In genomic region chr1:50968021-50968883, GRCh38 we compare ENCODE assay signal across 1 cellular context.
TF ChIP-seq lines count a peak whose summit lies in the region.

No MANE protein-coding gene starts in this region.

TF ChIP-seq in K562, 482 proteins besides CTCF, POLR2A, EP300 and RAD21 (continued from another document and continues in another):
- TF ChIP-seq, protein P1, sequence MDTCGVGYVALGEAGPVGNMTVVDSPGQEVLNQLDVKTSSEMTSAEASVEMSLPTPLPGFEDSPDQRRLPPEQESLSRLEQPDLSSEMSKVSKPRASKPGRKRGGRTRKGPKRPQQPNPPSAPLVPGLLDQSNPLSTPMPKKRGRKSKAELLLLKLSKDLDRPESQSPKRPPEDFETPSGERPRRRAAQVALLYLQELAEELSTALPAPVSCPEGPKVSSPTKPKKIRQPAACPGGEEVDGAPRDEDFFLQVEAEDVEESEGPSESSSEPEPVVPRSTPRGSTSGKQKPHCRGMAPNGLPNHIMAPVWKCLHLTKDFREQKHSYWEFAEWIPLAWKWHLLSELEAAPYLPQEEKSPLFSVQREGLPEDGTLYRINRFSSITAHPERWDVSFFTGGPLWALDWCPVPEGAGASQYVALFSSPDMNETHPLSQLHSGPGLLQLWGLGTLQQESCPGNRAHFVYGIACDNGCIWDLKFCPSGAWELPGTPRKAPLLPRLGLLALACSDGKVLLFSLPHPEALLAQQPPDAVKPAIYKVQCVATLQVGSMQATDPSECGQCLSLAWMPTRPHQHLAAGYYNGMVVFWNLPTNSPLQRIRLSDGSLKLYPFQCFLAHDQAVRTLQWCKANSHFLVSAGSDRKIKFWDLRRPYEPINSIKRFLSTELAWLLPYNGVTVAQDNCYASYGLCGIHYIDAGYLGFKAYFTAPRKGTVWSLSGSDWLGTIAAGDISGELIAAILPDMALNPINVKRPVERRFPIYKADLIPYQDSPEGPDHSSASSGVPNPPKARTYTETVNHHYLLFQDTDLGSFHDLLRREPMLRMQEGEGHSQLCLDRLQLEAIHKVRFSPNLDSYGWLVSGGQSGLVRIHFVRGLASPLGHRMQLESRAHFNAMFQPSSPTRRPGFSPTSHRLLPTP (IDR thresholded peaks at IDR 0.05; ENCODE audit: borderline replicate concordance, extremely low read depth, insufficient read length) = no peak
- TF ChIP-seq ZNF766 (CRISPR knock-in tag; conservative IDR thresholded peaks at IDR 0.05) = peak; percentile 42; the same call in 1 of the 2 replicates
- TF ChIP-seq ETS2 (tag; IDR thresholded peaks at IDR 0.05; ENCODE audit: borderline replicate concordance, poor library complexity, severe bottlenecking) = no peak
- 0 out of 2 replicates have a peak, but pooled peaks have one; percentile 17 for TF ChIP-seq LEF1 (IDR thresholded peaks at IDR 0.05)
- TF ChIP-seq E2F1 (CRISPR knock-in tag; IDR thresholded peaks at IDR 0.05) = peak; percentile 91
- TF ChIP-seq PTRF (tag; IDR thresholded peaks at IDR 0.05) = no peak
- no peak for TF ChIP-seq NFYB (IDR thresholded peaks at IDR 0.05; ENCODE audit: extremely low read depth, insufficient read length)
- no peak; the same call in 1 of the 2 replicates for TF ChIP-seq ILF3 (IDR thresholded peaks at IDR 0.05; ENCODE audit: borderline replicate concordance)
- no peak for TF ChIP-seq PHTF2 (CRISPR knock-in tag; IDR thresholded peaks at IDR 0.05)
- TF ChIP-seq ZNF12 (CRISPR knock-in tag; IDR thresholded peaks at IDR 0.05) = peak; percentile 60; the same call in 1 of the 2 replicates
- 0 out of 2 replicates have a peak, but pooled peaks have one; percentile 49 for TF ChIP-seq PHB (CRISPR knock-in tag; IDR thresholded peaks at IDR 0.05)
- TF ChIP-seq PHF8 (IDR thresholded peaks at IDR 0.05; ENCODE audit: borderline replicate concordance, low read length) = peak; percentile 70
- TF ChIP-seq ZBTB33 (CRISPR knock-in tag; IDR thresholded peaks at IDR 0.05) = no peak; the same call in 1 of the 2 replicates
- TF ChIP-seq ADNP (tag; IDR thresholded peaks at IDR 0.05) = no peak
- TF ChIP-seq PURB (CRISPR knock-in tag; IDR thresholded peaks at IDR 0.05; ENCODE audit: low read depth) = no peak
- no peak for TF ChIP-seq TSC22D4 (tag; IDR thresholded peaks at IDR 0.05)
- no peak for TF ChIP-seq MCM2 (IDR thresholded peaks at IDR 0.05; ENCODE audit: low read depth)
- TF ChIP-seq SP2 (IDR thresholded peaks at IDR 0.05; ENCODE audit: extremely low read depth, low read depth, low read length, poor library complexity, severe bottlenecking) = no peak
- TF ChIP-seq HDGF (IDR thresholded peaks at IDR 0.05) = no peak
- TF ChIP-seq SMAD1 (IDR thresholded peaks at IDR 0.05; ENCODE audit: low read depth, low read length, partially characterized antibody) = no peak
- no peak for TF ChIP-seq ELF4 (CRISPR knock-in tag; IDR thresholded peaks at IDR 0.05)
- peak; percentile 45 for TF ChIP-seq BCOR (IDR thresholded peaks at IDR 0.05)
- no peak for TF ChIP-seq SETDB1 (IDR thresholded peaks at IDR 0.05; ENCODE audit: low read length)
- TF ChIP-seq, protein P2, sequence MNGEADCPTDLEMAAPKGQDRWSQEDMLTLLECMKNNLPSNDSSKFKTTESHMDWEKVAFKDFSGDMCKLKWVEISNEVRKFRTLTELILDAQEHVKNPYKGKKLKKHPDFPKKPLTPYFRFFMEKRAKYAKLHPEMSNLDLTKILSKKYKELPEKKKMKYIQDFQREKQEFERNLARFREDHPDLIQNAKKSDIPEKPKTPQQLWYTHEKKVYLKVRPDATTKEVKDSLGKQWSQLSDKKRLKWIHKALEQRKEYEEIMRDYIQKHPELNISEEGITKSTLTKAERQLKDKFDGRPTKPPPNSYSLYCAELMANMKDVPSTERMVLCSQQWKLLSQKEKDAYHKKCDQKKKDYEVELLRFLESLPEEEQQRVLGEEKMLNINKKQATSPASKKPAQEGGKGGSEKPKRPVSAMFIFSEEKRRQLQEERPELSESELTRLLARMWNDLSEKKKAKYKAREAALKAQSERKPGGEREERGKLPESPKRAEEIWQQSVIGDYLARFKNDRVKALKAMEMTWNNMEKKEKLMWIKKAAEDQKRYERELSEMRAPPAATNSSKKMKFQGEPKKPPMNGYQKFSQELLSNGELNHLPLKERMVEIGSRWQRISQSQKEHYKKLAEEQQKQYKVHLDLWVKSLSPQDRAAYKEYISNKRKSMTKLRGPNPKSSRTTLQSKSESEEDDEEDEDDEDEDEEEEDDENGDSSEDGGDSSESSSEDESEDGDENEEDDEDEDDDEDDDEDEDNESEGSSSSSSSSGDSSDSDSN (IDR thresholded peaks at IDR 0.05; ENCODE audit: borderline replicate concordance in 1 of 2, low read depth in 2 of 2, low read length in 2 of 2) = peak; percentile 98; a peak in 3 of 4 replicates
- TF ChIP-seq, protein P3, sequence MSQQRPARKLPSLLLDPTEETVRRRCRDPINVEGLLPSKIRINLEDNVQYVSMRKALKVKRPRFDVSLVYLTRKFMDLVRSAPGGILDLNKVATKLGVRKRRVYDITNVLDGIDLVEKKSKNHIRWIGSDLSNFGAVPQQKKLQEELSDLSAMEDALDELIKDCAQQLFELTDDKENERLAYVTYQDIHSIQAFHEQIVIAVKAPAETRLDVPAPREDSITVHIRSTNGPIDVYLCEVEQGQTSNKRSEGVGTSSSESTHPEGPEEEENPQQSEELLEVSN (IDR thresholded peaks at IDR 0.05; ENCODE audit: borderline replicate concordance in 1 of 2, extremely low read depth in 1 of 2, insufficient read depth in 1 of 2, insufficient read length in 1 of 2, low read depth in 1 of 2, low read length in 1 of 2, poor library complexity in 1 of 2, severe bottlenecking in 1 of 2) = peak; percentile 93 to 99
- peak; percentile 93 for TF ChIP-seq HMGXB4 (CRISPR knock-in tag; IDR thresholded peaks at IDR 0.05)
- TF ChIP-seq, protein P4, sequence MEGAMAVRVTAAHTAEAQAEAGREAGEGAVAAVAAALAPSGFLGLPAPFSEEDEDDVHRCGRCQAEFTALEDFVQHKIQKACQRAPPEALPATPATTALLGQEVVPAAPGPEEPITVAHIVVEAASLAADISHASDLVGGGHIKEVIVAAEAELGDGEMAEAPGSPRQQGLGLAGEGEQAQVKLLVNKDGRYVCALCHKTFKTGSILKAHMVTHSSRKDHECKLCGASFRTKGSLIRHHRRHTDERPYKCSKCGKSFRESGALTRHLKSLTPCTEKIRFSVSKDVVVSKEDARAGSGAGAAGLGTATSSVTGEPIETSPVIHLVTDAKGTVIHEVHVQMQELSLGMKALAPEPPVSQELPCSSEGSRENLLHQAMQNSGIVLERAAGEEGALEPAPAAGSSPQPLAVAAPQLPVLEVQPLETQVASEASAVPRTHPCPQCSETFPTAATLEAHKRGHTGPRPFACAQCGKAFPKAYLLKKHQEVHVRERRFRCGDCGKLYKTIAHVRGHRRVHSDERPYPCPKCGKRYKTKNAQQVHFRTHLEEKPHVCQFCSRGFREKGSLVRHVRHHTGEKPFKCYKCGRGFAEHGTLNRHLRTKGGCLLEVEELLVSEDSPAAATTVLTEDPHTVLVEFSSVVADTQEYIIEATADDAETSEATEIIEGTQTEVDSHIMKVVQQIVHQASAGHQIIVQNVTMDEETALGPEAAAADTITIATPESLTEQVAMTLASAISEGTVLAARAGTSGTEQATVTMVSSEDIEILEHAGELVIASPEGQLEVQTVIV (CRISPR knock-in tag; IDR thresholded peaks at IDR 0.05; ENCODE audit: borderline replicate concordance) = no peak
- TF ChIP-seq, protein P5, sequence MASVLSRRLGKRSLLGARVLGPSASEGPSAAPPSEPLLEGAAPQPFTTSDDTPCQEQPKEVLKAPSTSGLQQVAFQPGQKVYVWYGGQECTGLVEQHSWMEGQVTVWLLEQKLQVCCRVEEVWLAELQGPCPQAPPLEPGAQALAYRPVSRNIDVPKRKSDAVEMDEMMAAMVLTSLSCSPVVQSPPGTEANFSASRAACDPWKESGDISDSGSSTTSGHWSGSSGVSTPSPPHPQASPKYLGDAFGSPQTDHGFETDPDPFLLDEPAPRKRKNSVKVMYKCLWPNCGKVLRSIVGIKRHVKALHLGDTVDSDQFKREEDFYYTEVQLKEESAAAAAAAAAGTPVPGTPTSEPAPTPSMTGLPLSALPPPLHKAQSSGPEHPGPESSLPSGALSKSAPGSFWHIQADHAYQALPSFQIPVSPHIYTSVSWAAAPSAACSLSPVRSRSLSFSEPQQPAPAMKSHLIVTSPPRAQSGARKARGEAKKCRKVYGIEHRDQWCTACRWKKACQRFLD (CRISPR knock-in tag; IDR thresholded peaks at IDR 0.05) = peak; percentile 92
- no peak for TF ChIP-seq ZBTB5 (IDR thresholded peaks at IDR 0.05)
- no peak for TF ChIP-seq NCOA2 (IDR thresholded peaks at IDR 0.05; ENCODE audit: partially characterized antibody in 2 of 2)
- no peak for TF ChIP-seq ZNF146 (CRISPR knock-in tag; IDR thresholded peaks at IDR 0.05; ENCODE audit: unreplicated experiment)
- TF ChIP-seq, protein P6, sequence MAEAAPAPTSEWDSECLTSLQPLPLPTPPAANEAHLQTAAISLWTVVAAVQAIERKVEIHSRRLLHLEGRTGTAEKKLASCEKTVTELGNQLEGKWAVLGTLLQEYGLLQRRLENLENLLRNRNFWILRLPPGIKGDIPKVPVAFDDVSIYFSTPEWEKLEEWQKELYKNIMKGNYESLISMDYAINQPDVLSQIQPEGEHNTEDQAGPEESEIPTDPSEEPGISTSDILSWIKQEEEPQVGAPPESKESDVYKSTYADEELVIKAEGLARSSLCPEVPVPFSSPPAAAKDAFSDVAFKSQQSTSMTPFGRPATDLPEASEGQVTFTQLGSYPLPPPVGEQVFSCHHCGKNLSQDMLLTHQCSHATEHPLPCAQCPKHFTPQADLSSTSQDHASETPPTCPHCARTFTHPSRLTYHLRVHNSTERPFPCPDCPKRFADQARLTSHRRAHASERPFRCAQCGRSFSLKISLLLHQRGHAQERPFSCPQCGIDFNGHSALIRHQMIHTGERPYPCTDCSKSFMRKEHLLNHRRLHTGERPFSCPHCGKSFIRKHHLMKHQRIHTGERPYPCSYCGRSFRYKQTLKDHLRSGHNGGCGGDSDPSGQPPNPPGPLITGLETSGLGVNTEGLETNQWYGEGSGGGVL (CRISPR knock-in tag; IDR thresholded peaks at IDR 0.05) = no peak
- peak; percentile 97 for TF ChIP-seq FOXM1 (IDR thresholded peaks at IDR 0.05; ENCODE audit: low read depth)
- TF ChIP-seq FOXM1 (CRISPR knock-in tag; IDR thresholded peaks at IDR 0.05; ENCODE audit: low read depth) = no peak; the same call in 1 of the 2 replicates
- no peak for TF ChIP-seq STAG1 (CRISPR knock-in tag; IDR thresholded peaks at IDR 0.05; ENCODE audit: borderline replicate concordance)
- TF ChIP-seq ZNF75A (CRISPR knock-in tag; IDR thresholded peaks at IDR 0.05) = peak; percentile 10; the same call in 1 of the 2 replicates
- peak; percentile 77 for TF ChIP-seq HNRNPLL (IDR thresholded peaks at IDR 0.05; ENCODE audit: low read depth, low read length, poor library complexity, severe bottlenecking)
- no peak for TF ChIP-seq ZNF778 (CRISPR knock-in tag; IDR thresholded peaks at IDR 0.05)
- TF ChIP-seq SRSF9 (IDR thresholded peaks at IDR 0.05; ENCODE audit: borderline replicate concordance, low read depth, low read length) = no peak
- no peak for TF ChIP-seq RBM22 (IDR thresholded peaks at IDR 0.05; ENCODE audit: low read depth, low read length, poor library complexity, severe bottlenecking)
- no peak for TF ChIP-seq DACH1 (IDR thresholded peaks at IDR 0.05; ENCODE audit: partially characterized antibody)
- TF ChIP-seq ARHGAP35 (IDR thresholded peaks at IDR 0.05; ENCODE audit: partially characterized antibody) = no peak
- no peak for TF ChIP-seq NEUROD1 (IDR thresholded peaks at IDR 0.05; ENCODE audit: borderline replicate concordance, low read depth, low read length, partially characterized antibody)
- peak; percentile 79; the same call in 1 of the 2 replicates for TF ChIP-seq HDAC8 (tag; IDR thresholded peaks at IDR 0.05)
- TF ChIP-seq ESRRB (CRISPR knock-in tag; IDR thresholded peaks at IDR 0.05; ENCODE audit: borderline replicate concordance) = no peak
